ENCODE assay signal across 8 cellular contexts in genomic region chr17:21282231-21282630, GRCh38. TPM values are rescaled to one million over a fixed set of nuclear protein-coding genes. Genes with fewer than 3 reads are reported as not detected.
DNase-seq lines count a peak whose midpoint lies in the region; ATAC-seq, FAIRE-seq and TF ChIP-seq lines count a peak whose summit lies in the region.

No MANE protein-coding gene starts in this region.

- no peak overlapping the region for H2BK120ac ChIP-seq in mesendoderm (ENCODE audit: low read depth, low read length)

- H3K56ac ChIP-seq in mesendoderm (ENCODE audit: low read length), result no peak overlapping the region

- CTCF ChIA-PET in A673 (lab: Charles Lee) (interaction anchor here (0.8 to 0.9 kb wide), 2 partner anchors 229 to 231 kb away, joined by 3 to 4 read pairs; no protein-coding TSS in a partner anchor), K562 (lab: Yijun Ruan, JAX; ENCODE audit: low intra/inter-chr PET ratio) (no interaction called here)

- DNase-seq in A673 (ENCODE audit: low spot score) (peak; percentile 72), GM04504 (ENCODE audit: low read depth) (peak; percentile 96), K562 (ENCODE audit: extremely low read depth in 1 of 4, low spot score in 3 of 4) (no peak), mesendoderm (peak; percentile 68), DMS153 (lab: John Stamatoyannopoulos, UW) (no peak), HT-29 (ENCODE audit: low spot score) (no peak)

- no peak overlapping the region for H2AK5ac ChIP-seq in mesendoderm (ENCODE audit: low read length)

- peaks cover 15% of the 10 kb centered on the region for H3K79me1 ChIP-seq in mesendoderm (ENCODE audit: low read length)

- H3K79me2 ChIP-seq in K562 (ENCODE audit: control insufficient read depth, insufficient read depth, low read length), result peaks cover 26% of the 10 kb centered on the region
- peaks cover 20% of the 10 kb centered on the region for H3K79me2 ChIP-seq in mesendoderm (ENCODE audit: control insufficient read depth, insufficient read depth, low read length)

- H3K9ac ChIP-seq in K562 (ENCODE audit: insufficient read depth in 1 of 2, low read depth in 2 of 2, low read length in 2 of 2), result no peak overlapping the region
- H3K9ac ChIP-seq in mesendoderm (ENCODE audit: low read length), result no peak overlapping the region

- TF ChIP-seq CTCF in A673 (conservative IDR thresholded peaks at IDR 0.05; ENCODE audit: low read depth, low read length), result no peak
- TF ChIP-seq CTCF in K562 (IDR thresholded peaks at IDR 0.05 in 2 of 3, conservative IDR thresholded peaks at IDR 0.05 in 1 of 3; ENCODE audit: insufficient read depth in 2 of 3, low read depth in 1 of 3, low read length in 3 of 3), result no peak

- no peak overlapping the region for H3K27ac ChIP-seq in A673 (ENCODE audit: low read depth, low read length, poor library complexity, severe bottlenecking)
- H3K27ac ChIP-seq in K562 (ENCODE audit: extremely low read depth, low read depth, low read length), result no peak overlapping the region
- H3K27ac ChIP-seq in mesendoderm (ENCODE audit: low read depth, low read length), result no peak overlapping the region

- no peak for TF ChIP-seq POLR2A in K562 (conservative IDR thresholded peaks at IDR 0.05)

- no peak overlapping the region for H3K18ac ChIP-seq in mesendoderm (ENCODE audit: low read length)

- POLR2A ChIA-PET in A673 (lab: Charles Lee; ENCODE audit: low non-redundant PET), result no interaction called here
- POLR2A ChIA-PET in K562 (lab: Yijun Ruan, JAX), result interaction anchor here (0.6 kb wide), 1 partner anchor 167 kb away, joined by 3 read pairs; no protein-coding TSS in a partner anchor

- H3K4me2 ChIP-seq in K562 (ENCODE audit: insufficient read depth, low read length) (no peak overlapping the region), mesendoderm (ENCODE audit: low read length) (no peak overlapping the region)

- H3K9me1 ChIP-seq in K562 (ENCODE audit: control insufficient read depth, insufficient read depth, low read length), result no peaks in the 10 kb centered on the region

- H3K27me3 ChIP-seq in A673 (replicated peaks; ENCODE audit: insufficient read depth, low read depth, low read length, poor library complexity) (no peaks in the 10 kb centered on the region), K562 (ENCODE audit: control insufficient read depth in 2 of 2, insufficient read depth in 2 of 2, low read length in 2 of 2) (no peaks in the 10 kb centered on the region), mesendoderm (ENCODE audit: insufficient read depth, low read length, poor library complexity) (no peaks in the 10 kb centered on the region)

- H3K4me3 ChIP-seq in A673 (ENCODE audit: low read depth, low read length, poor library complexity, severe bottlenecking), result no peak overlapping the region
- no peak overlapping the region for H3K4me3 ChIP-seq in K562
- H3K4me3 ChIP-seq in mesendoderm (ENCODE audit: low read length), result no peak overlapping the region

- no peak for FAIRE-seq in K562 (lab: Jason Lieb, UNC)

- no peak overlapping the region for H3K23ac ChIP-seq in mesendoderm (ENCODE audit: low read length)

- no TSS peak for BruUV-seq in A673 (replicated peaks; lab: Mats Ljungman, UMichigan)
- BruUV-seq in K562 (replicated peaks; lab: Mats Ljungman, UMichigan), result no TSS peak

- H4K20me1 ChIP-seq in K562 (replicated peaks; ENCODE audit: control insufficient read depth, insufficient read depth, low read length), result no peaks in the 10 kb centered on the region; the same call in 1 of the 2 replicates

- TF ChIP-seq RAD21 in K562 (CRISPR knock-in tag; conservative IDR thresholded peaks at IDR 0.05 in 1 of 2, IDR thresholded peaks at IDR 0.05 in 1 of 2), result no peak

- intact Hi-C loops in A673 (cut with micrococcal nuclease; ENCODE audit: unreplicated experiment), result loop anchor here (5.0 kb wide), 1 partner anchor 175 kb away; no protein-coding TSS in a partner anchor
- intact Hi-C loops in K562 (cut with micrococcal nuclease), result loop anchor here (5.0 kb wide), 1 partner anchor 170 kb away; no protein-coding TSS in a partner anchor

- no peak overlapping the region for H4K8ac ChIP-seq in mesendoderm (ENCODE audit: low read depth, low read length)

- no peak overlapping the region for H2AFZ ChIP-seq in K562 (ENCODE audit: low read depth, low read length)

- no peak overlapping the region for H4K5ac ChIP-seq in mesendoderm (ENCODE audit: low read length)

- no peak overlapping the region for H2BK5ac ChIP-seq in mesendoderm (ENCODE audit: low read length)

- H3K4me1 ChIP-seq in A673 (ENCODE audit: insufficient read depth, low read length, poor library complexity, severe bottlenecking), result peaks cover 20% of the 10 kb centered on the region
- peaks cover 14 to 42% of the 10 kb centered on the region in 2 experiments; a peak in 4 of 5 replicates for H3K4me1 ChIP-seq in K562 (replicated peaks in 1 of 2; ENCODE audit: control insufficient read depth in 2 of 2, insufficient read depth in 2 of 2, low read length in 2 of 2)
- peaks cover 6% of the 10 kb centered on the region for H3K4me1 ChIP-seq in mesendoderm (ENCODE audit: control insufficient read depth, low read depth, low read length)

- no peak for ATAC-seq in K562
- ATAC-seq in HG03460 (IDR thresholded peaks at IDR 0.05; ENCODE audit: unreplicated experiment), result no peak
- ATAC-seq in HG02973 (IDR thresholded peaks at IDR 0.05; ENCODE audit: unreplicated experiment), result no peak

- WGBS in K562 (ENCODE audit: insufficient coverage, low coverage, missing lambda C conversion rate), result 8% methylated on average over 5 of the region's 5 CpGs
- no CpG with 5 or more reads among the region's 5 CpGs for WGBS in mesendoderm (ENCODE audit: extremely low coverage, insufficient coverage, low lambda C conversion rate)

- no peak overlapping the region for H2BK15ac ChIP-seq in mesendoderm (replicated peaks; ENCODE audit: low read depth)

- no peaks in the 10 kb centered on the region for H3K9me3 ChIP-seq in A673 (ENCODE audit: low read depth, low read length, poor library complexity, severe bottlenecking)
- no peaks in the 10 kb centered on the region for H3K9me3 ChIP-seq in K562 (replicated peaks; ENCODE audit: control insufficient read depth, insufficient read depth, low read depth, low read length)

- TF ChIP-seq EP300 in K562 (IDR thresholded peaks at IDR 0.05; ENCODE audit: low read length), result no peak

- in situ Hi-C loops in K562 (cut with MboI), result loop anchor here (25.0 kb wide), 1 partner anchor 780 kb away; no protein-coding TSS in a partner anchor

- H3K36me3 ChIP-seq in A673 (ENCODE audit: insufficient read depth, low read length, poor library complexity, severe bottlenecking) (no peaks in the 10 kb centered on the region), K562 (ENCODE audit: control insufficient read depth, insufficient read depth, low read length) (no peaks in the 10 kb centered on the region), mesendoderm (ENCODE audit: control insufficient read depth, insufficient read depth, low read length) (no peaks in the 10 kb centered on the region)

- no peak overlapping the region for H3K4ac ChIP-seq in mesendoderm (ENCODE audit: low read depth, low read length)

RNA-seq across cellular contexts. Expression of gene MAP2K3, which starts 2.3 kb away (rescaled TPM):
- total RNA-seq in A673 (2021) (39.0 and 44.0 TPM in 2 replicates), K562 (2014; rRNA removed) (4.4 and 5.9 TPM in 2 replicates), K562 (2014; rRNA removed; fragmentation: Illumina TruSeq; extraction: Trizol) (2.2 and 2.5 TPM in 2 replicates), K562 (2015; rRNA removed; fragmentation: Illumina TruSeq; extraction: Trizol) (3.5 TPM in 2 replicates), K562 (2021) (14.8 and 16.1 TPM in 2 replicates)
- total RNA-seq in K562 (2011; cell fraction: chromatin; rRNA removed; ENCODE audit: low replicate concordance), result 5.2 and 14.1 TPM in 2 replicates
- 6.8 and 9.3 TPM in 2 replicates for total RNA-seq in K562 (2011; cell fraction: nucleolus; rRNA removed)
- total RNA-seq in K562 (2011; cell fraction: nucleoplasm; rRNA removed), result 7.1 and 7.6 TPM in 2 replicates
- polyA plus RNA-seq in K562 (2011; rRNA removed) (2.8 and 3.5 TPM in 2 replicates), K562 (2014; fragmentation: Illumina TruSeq; extraction: Trizol) (10.3 and 12.5 TPM in 2 replicates), K562 (2014; fragmentation: Nextera tagmentation; extraction: Ambion mirVana) (under 1 TPM; 0.18 to 0.38 TPM), K562 (2014; rRNA removed) (8.0 and 8.8 TPM in 2 replicates)
- polyA plus RNA-seq in K562 (2011; cell fraction: cytosol; rRNA removed), result 5.0 and 6.2 TPM in 2 replicates
- polyA plus RNA-seq in K562 (2011; cell fraction: nucleus; rRNA removed), result 5.1 and 5.9 TPM in 2 replicates
- 7.0 and 8.3 TPM in 2 replicates for polyA plus RNA-seq in K562 (2012)
- polyA minus RNA-seq in K562 (2011; rRNA and poly(A)+ RNA removed), result 1.0 and 2.2 TPM in 2 replicates
- polyA minus RNA-seq in K562 (2011; cell fraction: cytosol; rRNA and poly(A)+ RNA removed), result 4.1 and 5.6 TPM in 2 replicates
- 2.8 and 3.0 TPM in 2 replicates for polyA minus RNA-seq in K562 (2011; cell fraction: nucleus; rRNA and poly(A)+ RNA removed)
- polyA plus RNA-seq in mesendoderm (2013, experiment 1 of 2), result 33.8 TPM
- 35.9 TPM for polyA plus RNA-seq in mesendoderm (2013, experiment 2 of 2)
- 65.0 and 89.9 TPM in 2 replicates for total RNA-seq in HT-29 (2014; rRNA removed; shearing (Covaris generic))

RNA-seq across cellular contexts. Expression of gene NATD1, which starts 29.0 kb away (rescaled TPM):
- 0.75 and 2.3 TPM in 2 replicates for total RNA-seq in A673 (2021)
- total RNA-seq in K562 (2011; cell fraction: chromatin; rRNA removed; ENCODE audit: low replicate concordance), result 1.9 and 6.9 TPM in 2 replicates
- total RNA-seq in K562 (2011; cell fraction: nucleolus; rRNA removed), result 5.3 and 5.5 TPM in 2 replicates
- total RNA-seq in K562 (2011; cell fraction: nucleoplasm; rRNA removed), result 3.2 and 3.4 TPM in 2 replicates
- 2.3 and 2.9 TPM in 2 replicates for total RNA-seq in K562 (2014; rRNA removed)
- total RNA-seq in K562 (2014; rRNA removed; fragmentation: Illumina TruSeq; extraction: Trizol), result 0.55 and 0.61 TPM in 2 replicates
- 0.65 and 0.72 TPM in 2 replicates for total RNA-seq in K562 (2015; rRNA removed; fragmentation: Illumina TruSeq; extraction: Trizol)
- total RNA-seq in K562 (2021), result 5.4 TPM in 2 replicates
- polyA plus RNA-seq in K562 (2011; rRNA removed), result 1.6 and 2.3 TPM in 2 replicates
- 3.1 and 4.2 TPM in 2 replicates for polyA plus RNA-seq in K562 (2011; cell fraction: cytosol; rRNA removed)
- polyA plus RNA-seq in K562 (2011; cell fraction: nucleus; rRNA removed), result 1.5 and 2.5 TPM in 2 replicates
- 2.5 and 8.0 TPM in 2 replicates for polyA plus RNA-seq in K562 (2012)
- 3.7 and 4.5 TPM in 2 replicates for polyA plus RNA-seq in K562 (2014; fragmentation: Illumina TruSeq; extraction: Trizol)
- under 1 TPM; 0.24 to 0.52 TPM for polyA plus RNA-seq in K562 (2014; fragmentation: Nextera tagmentation; extraction: Ambion mirVana)
- polyA plus RNA-seq in K562 (2014; rRNA removed), result 3.7 and 4.2 TPM in 2 replicates
- polyA minus RNA-seq in K562 (2011; rRNA and poly(A)+ RNA removed), result 0.90 and 1.3 TPM in 2 replicates
- 1.9 and 3.1 TPM in 2 replicates for polyA minus RNA-seq in K562 (2011; cell fraction: cytosol; rRNA and poly(A)+ RNA removed)
- 2.3 and 2.9 TPM in 2 replicates for polyA minus RNA-seq in K562 (2011; cell fraction: nucleus; rRNA and poly(A)+ RNA removed)
- polyA plus RNA-seq in mesendoderm (2013, experiment 1 of 2), result 22.9 TPM
- polyA plus RNA-seq in mesendoderm (2013, experiment 2 of 2), result 23.5 TPM
- total RNA-seq in HT-29 (2014; rRNA removed; shearing (Covaris generic)), result 0.97 and 1.1 TPM in 2 replicates

Comparison
In these comparisons a context has a peak if more than half of its experiments do, and no peak if none do; other contexts are left out.
1. DNase-seq: peak in A673 (single experiment), GM04504 (single experiment) and mesendoderm (single experiment); none in K562 (0 of 4), DMS153 (single experiment) and HT-29 (single experiment).